ENCODE assay signal across 11 cellular contexts in the genomic region with DNA sequence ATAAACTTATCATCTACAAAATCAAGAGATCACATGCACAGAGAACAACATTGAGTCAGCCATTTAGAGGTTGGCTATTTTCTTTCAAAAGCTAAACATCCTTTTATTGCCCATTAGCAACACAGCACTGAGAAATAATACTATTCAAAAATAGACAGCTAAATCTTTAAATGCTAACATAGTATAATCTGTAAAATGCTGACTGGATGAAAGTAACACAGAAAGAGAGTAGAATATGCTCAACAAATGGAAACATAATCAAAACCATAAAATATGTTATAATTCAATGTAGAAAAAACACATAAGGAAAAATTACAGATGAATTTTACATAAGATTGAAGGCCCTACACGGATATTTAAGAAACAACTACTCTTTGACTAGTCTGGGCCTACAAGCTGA. TPM values are rescaled to one million over a fixed set of nuclear protein-coding genes. Genes with fewer than 3 reads are reported as not detected.
"Had no signal": no experiment of that assay in that cellular context is flagged by ENCODE, and none has a peak within 500 bp of the region (broad histone marks: within the 10 kb centered on the region; RNA-seq: fewer than 3 reads in every experiment).

No MANE protein-coding gene starts in this region.

- H3K9ac ChIP-seq: GM23248, KMS-11 had no signal

- DNase-seq: GM23248, GOT3, H7, HFFc6, KBM-7 had no signal

- H2AFZ ChIP-seq: GM23248 had no signal

- H3K9me3 ChIP-seq: HAP-1 had no signal

- H3K4me1 ChIP-seq: HAP-1 had no signal

- H3K27ac ChIP-seq: GM23248, HL-60, KMS-11 had no signal

- H3K36me3 ChIP-seq: HAP-1 had no signal

- H3K4me2 ChIP-seq: KMS-11 had no signal

- ATAC-seq: HCT116 had no signal

- H3K4me3 ChIP-seq: GM23248, HAP-1 had no signal

RNA-seq across cellular contexts. Expression of a gene that starts 56.5 kb away (rescaled TPM):
- total RNA-seq: H7, HT1080 had no signal
- polyA plus RNA-seq: IgD-negative memory B cell had no signal
